Comparison of ENCODE assay signal across 9 cellular contexts in the genomic region with DNA sequence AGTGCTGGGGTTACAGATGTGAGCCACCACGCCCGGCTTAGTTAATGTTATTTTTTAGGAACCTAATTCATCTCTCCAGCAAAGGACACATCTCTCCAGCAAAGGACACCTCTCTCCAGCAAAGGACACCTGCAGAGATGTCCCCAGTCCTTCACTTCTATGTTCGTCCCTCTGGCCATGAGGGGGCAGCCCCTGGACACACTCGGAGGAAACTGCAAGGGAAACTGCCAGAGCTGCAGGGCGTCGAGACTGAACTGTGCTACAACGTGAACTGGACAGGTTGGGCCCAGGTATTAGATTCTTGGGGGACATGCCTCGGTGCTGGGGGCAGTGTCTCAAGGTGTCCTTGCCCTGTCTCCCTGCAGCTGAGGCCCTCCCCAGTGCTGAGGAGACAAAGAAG. TPM values are rescaled to one million over a fixed set of nuclear protein-coding genes. Genes with fewer than 3 reads are reported as not detected.
DNase-seq lines count a peak whose midpoint lies in the region; ATAC-seq, FAIRE-seq and TF ChIP-seq lines count a peak whose summit lies in the region.
"Had no signal": no experiment of that assay in that cellular context is flagged by ENCODE, and none has a peak within 500 bp of the region (broad histone marks: within the 10 kb centered on the region; RNA-seq: fewer than 3 reads in every experiment).

No MANE protein-coding gene starts in this region.

- H3K27me3 ChIP-seq in GM23338 (ENCODE audit: insufficient read depth) (no peaks in the 10 kb centered on the region), GM12878 (replicated peaks in 1 of 2; ENCODE audit: control insufficient read depth in 2 of 2, insufficient read depth in 2 of 2, low read length in 1 of 2) (no peaks in the 10 kb centered on the region), Karpas-422 (ENCODE audit: low read length) (no peaks in the 10 kb centered on the region)

- H3K4me3 ChIP-seq in GM23338 = no peak overlapping the region
- no peak overlapping the region for H3K4me3 ChIP-seq in GM12878
- H3K4me3 ChIP-seq in Karpas-422 (ENCODE audit: low read length) = no peak overlapping the region

- H3K9me2 ChIP-seq in GM23338 (ENCODE audit: insufficient read depth) = no peaks in the 10 kb centered on the region
- no peaks in the 10 kb centered on the region for H3K9me2 ChIP-seq in Karpas-422 (replicated peaks; ENCODE audit: insufficient read depth, low read length)

- no peak for FAIRE-seq in GM12878 (lab: Jason Lieb, UNC)
- FAIRE-seq: astrocyte, islet of Langerhans had no signal

- whole genome bisulfite sequencing in GM12878 (ENCODE audit: insufficient coverage, insufficient replicate concordance, low lambda C conversion rate, missing lambda C conversion rate) = 64% methylated on average over 8 of the region's 8 CpGs

- H3K27ac Mint-ChIP-seq in GM23338 (no peak overlapping the region), nephron (no peak overlapping the region)
- H3K27ac Mint-ChIP-seq: activated CD4-positive, alpha-beta T cell treated with anti-CD3 and anti-CD28 coated beads, Interleukin-2, amount 10 ng/mL, durations not matched to agents 24 days and 14 days had no signal

- 0 out of 2 replicates have a peak, but pooled peaks have one; percentile 13 for TF ChIP-seq RAD21 in GM12878 (IDR thresholded peaks at IDR 0.05; ENCODE audit: insufficient read depth, low read depth, low read length)

- H3K9me3 Mint-ChIP-seq in GM23338 = 0 out of 3 replicates have a peak, but pooled peaks cover under 1% of the 10 kb centered on the region
- H3K9me3 Mint-ChIP-seq in nephron = no peaks in the 10 kb centered on the region
- H3K9me3 Mint-ChIP-seq: activated CD4-positive, alpha-beta T cell treated with anti-CD3 and anti-CD28 coated beads, Interleukin-2, amount 10 ng/mL, durations not matched to agents 24 days and 14 days had no signal

- peaks cover 46% of the 10 kb centered on the region for H3K79me2 ChIP-seq in GM23338 (replicated peaks; ENCODE audit: insufficient read depth)
- H3K79me2 ChIP-seq in GM12878 (ENCODE audit: control insufficient read depth, insufficient read depth, low read length) = peaks cover 31% of the 10 kb centered on the region
- peaks cover 40% of the 10 kb centered on the region for H3K79me2 ChIP-seq in Karpas-422 (ENCODE audit: low read length)

- H4K20me1 ChIP-seq in GM23338 (replicated peaks; ENCODE audit: insufficient read depth) (peaks cover 26% of the 10 kb centered on the region), GM12878 (ENCODE audit: control insufficient read depth, insufficient read depth) (no peaks in the 10 kb centered on the region), Karpas-422 (ENCODE audit: insufficient read depth, low read depth, low read length) (no peaks in the 10 kb centered on the region)

- CTCF ChIA-PET in GM12878 (lab: Yijun Ruan, JAX) = interaction anchor here (1.0 kb wide), 1 partner anchor 31 kb away, joined by 3 read pairs; no protein-coding TSS in a partner anchor

- SMC1A ChIA-PET in GM12878 (lab: Charles Lee; ENCODE audit: uncharacterized antibody, unreplicated experiment) = no interaction called here

- H3K36me3 Mint-ChIP-seq in GM23338 (ENCODE audit: low read depth) (peaks cover 57% of the 10 kb centered on the region), nephron (ENCODE audit: low read depth) (peaks cover 31% of the 10 kb centered on the region)

- POLR2A ChIA-PET in GM12878 (lab: Charles Lee) = interaction anchor here (0.5 to 0.6 kb wide), 2 partner anchors 77 to 135 kb away, joined by 3 read pairs; no protein-coding TSS in a partner anchor

- H3K27me3 Mint-ChIP-seq in GM23338 (ENCODE audit: insufficient read depth, low read depth, poor library complexity) (peaks cover 11% of the 10 kb centered on the region), nephron (ENCODE audit: low read depth) (no peaks in the 10 kb centered on the region)
- H3K27me3 Mint-ChIP-seq: activated CD4-positive, alpha-beta T cell treated with anti-CD3 and anti-CD28 coated beads, Interleukin-2, amount 10 ng/mL, durations not matched to agents 24 days and 14 days had no signal

- no peak overlapping the region for H3K4me3 Mint-ChIP-seq in GM23338
- H3K4me3 Mint-ChIP-seq in nephron = no peak overlapping the region
- H3K4me3 Mint-ChIP-seq: activated CD4-positive, alpha-beta T cell treated with anti-CD3 and anti-CD28 coated beads, Interleukin-2, amount 10 ng/mL, durations not matched to agents 24 days and 14 days had no signal

- TF ChIP-seq CTCF in GM23338 (conservative IDR thresholded peaks at IDR 0.05; ENCODE audit: low read depth in 2 of 2) (peak; percentile 23 to 37; a peak in 3 of 4 replicates), GM12878 (IDR thresholded peaks at IDR 0.05 in 2 of 3, conservative IDR thresholded peaks at IDR 0.05 in 1 of 3; ENCODE audit: control insufficient read depth in 2 of 3, extremely low read depth in 1 of 3, insufficient read depth in 1 of 3, low read depth in 3 of 3, low read length in 3 of 3) (peak in 2 of 3 experiments; percentile 2 to 15; a peak in 1 of 6 replicates), nephron (IDR thresholded peaks at IDR 0.05; ENCODE audit: unreplicated experiment in 3 of 3) (peak in 2 of 3 experiments; percentile 8)

- H3K27ac ChIP-seq in GM23338 (ENCODE audit: low read depth) (no peak overlapping the region), GM12878 (ENCODE audit: control insufficient read depth, insufficient read depth) (no peak overlapping the region), Karpas-422 (ENCODE audit: low read length) (no peak overlapping the region)

- TF ChIP-seq EP300 in GM12878 (IDR thresholded peaks at IDR 0.05; ENCODE audit: borderline replicate concordance in 1 of 2, control insufficient read depth in 1 of 2, low read depth in 2 of 2, low read length in 2 of 2) = no peak

- H2AFZ ChIP-seq in GM23338 (no peak overlapping the region), GM12878 (ENCODE audit: control insufficient read depth, low read depth, low read length) (no peak overlapping the region), Karpas-422 (ENCODE audit: low read length) (no peak overlapping the region)

- no TSS peak for BruUV-seq in GM12878 (replicated peaks; lab: Mats Ljungman, UMichigan)

- H3K4me1 Mint-ChIP-seq in GM23338 (peaks cover 9% of the 10 kb centered on the region), nephron (peaks cover 16% of the 10 kb centered on the region)

- TF ChIP-seq POLR2A in GM12878 (IDR thresholded peaks at IDR 0.05; ENCODE audit: low read depth, low read length) = no peak

- in situ Hi-C loops in GM12878 (cut with MboI) = no loop called here

- H3K9ac ChIP-seq in GM12878 (ENCODE audit: control insufficient read depth, insufficient read depth, low read length) (no peak overlapping the region), Karpas-422 (ENCODE audit: low read length) (no peak overlapping the region)

- H3K36me3 ChIP-seq in GM23338 (ENCODE audit: insufficient read depth) (peaks cover 43% of the 10 kb centered on the region), GM12878 (ENCODE audit: control insufficient read depth in 2 of 2, insufficient read depth in 2 of 2, low read length in 1 of 2) (peaks cover 19 to 23% of the 10 kb centered on the region in 2 experiments), Karpas-422 (ENCODE audit: insufficient read depth, low read length) (peaks cover 41% of the 10 kb centered on the region)

- DNase-seq in GM23338 (ENCODE audit: low spot score) (no peak), GM12878 (ENCODE audit: low read depth, low spot score) (no peak), Karpas-422 (no peak), sciatic nerve (ENCODE audit: low spot score) (no peak)
- DNase-seq: activated CD4-positive, alpha-beta T cell treated with anti-CD3 and anti-CD28 coated beads, Interleukin-2, amount 10 ng/mL, durations not matched to agents 24 days and 14 days had no signal

- intact Hi-C loops in GM12878 (cut with micrococcal nuclease; ENCODE audit: unreplicated experiment) (no loop called here), sciatic nerve (cut with DNase I) (no loop called here)

- no peak for ATAC-seq in GM23338
- no peak for ATAC-seq in GM12878
- ATAC-seq in sciatic nerve = no peak
- ATAC-seq in GM21360 (IDR thresholded peaks at IDR 0.05; ENCODE audit: unreplicated experiment) = no peak

- RAD21 ChIA-PET in GM12878 (lab: Charles Lee; ENCODE audit: unreplicated experiment) = no interaction called here

- H3K4me2 ChIP-seq in GM23338 (no peak overlapping the region), GM12878 (ENCODE audit: control insufficient read depth, insufficient read depth) (no peak overlapping the region), Karpas-422 (ENCODE audit: low read depth, low read length, poor library complexity, severe bottlenecking) (no peak overlapping the region)

- H3F3A ChIP-seq in GM23338 (replicated peaks; ENCODE audit: low read depth) = no peaks in the 10 kb centered on the region; the same call in 1 of the 2 replicates

- H3K4me1 ChIP-seq in GM23338 (ENCODE audit: insufficient read depth) = peaks cover 10% of the 10 kb centered on the region; the same call in 1 of the 2 replicates
- H3K4me1 ChIP-seq in GM12878 (ENCODE audit: control insufficient read depth, insufficient read depth, low read length) = no peaks in the 10 kb centered on the region; the same call in 1 of the 2 replicates
- H3K4me1 ChIP-seq in Karpas-422 (ENCODE audit: low read length) = peaks cover 11% of the 10 kb centered on the region

- no peaks in the 10 kb centered on the region for H3K9me3 ChIP-seq in GM12878 (replicated peaks; ENCODE audit: control insufficient read depth, insufficient read depth, low read length)
- no peaks in the 10 kb centered on the region for H3K9me3 ChIP-seq in Karpas-422 (ENCODE audit: low read length)

RNA-seq across cellular contexts. Expression of a gene that starts 4.7 kb away (rescaled TPM):
- 140 and 168 TPM in 2 replicates for total RNA-seq in GM23338 (2014; rRNA removed; shearing (Covaris generic))
- polyA plus RNA-seq in GM23338 (2016; fragmentation: Nextera tagmentation; extraction: Ambion mirVana) (96.1 and 106 TPM in 2 replicates), GM12878 (2011; rRNA removed) (18.8 and 42.4 TPM in 2 replicates), GM12878 (2014; fragmentation: Illumina TruSeq; extraction: Trizol) (31.3 and 36.4 TPM in 2 replicates), GM12878 (2014; fragmentation: Nextera tagmentation; extraction: Ambion mirVana) (10 to 100 TPM; 13.9 to 16.1 TPM), GM12878 (2014; rRNA removed) (51.9 and 63.8 TPM in 2 replicates), GM12878 (2016; fragmentation: Nextera tagmentation; extraction: Ambion mirVana) (10 to 100 TPM; 72.1 to 77.0 TPM)
- 63.4 and 75.4 TPM in 2 replicates for total RNA-seq in GM12878 (2013; cell fraction: nucleolus; rRNA removed)
- total RNA-seq in GM12878 (2014; rRNA removed) (65.5 and 73.4 TPM in 2 replicates), GM12878 (2014; rRNA removed; fragmentation: Illumina TruSeq; extraction: Trizol) (25.8 and 30.3 TPM in 2 replicates), GM12878 (2021) (113 and 122 TPM in 2 replicates), sciatic nerve (27.5 TPM)
- polyA plus RNA-seq in GM12878 (2011; ENCODE audit: low read depth) = 23.9 TPM
- polyA plus RNA-seq in GM12878 (2011; cell fraction: cytosol; rRNA removed) = 34.4 and 37.7 TPM in 2 replicates
- 85.3 and 143 TPM in 2 replicates for polyA plus RNA-seq in GM12878 (2011; cell fraction: nucleus; rRNA removed)
- 24.8 and 37.2 TPM in 2 replicates for polyA plus RNA-seq in GM12878 (2012)
- 56.5 and 90.4 TPM in 2 replicates for polyA minus RNA-seq in GM12878 (2011; rRNA and poly(A)+ RNA removed)
- polyA minus RNA-seq in GM12878 (2011; cell fraction: cytosol; rRNA and poly(A)+ RNA removed) = 34.6 and 38.9 TPM in 2 replicates
- 38.6 and 68.2 TPM in 2 replicates for polyA minus RNA-seq in GM12878 (2011; cell fraction: nucleus; rRNA and poly(A)+ RNA removed)
- total RNA-seq in Karpas-422 (2014; rRNA removed; shearing (Covaris generic); ENCODE audit: low replicate concordance) = 39.9 and 129 TPM in 2 replicates

RNA-seq across cellular contexts. Expression of a gene that starts 5.9 kb away (rescaled TPM):
- 13.4 and 14.8 TPM in 2 replicates for total RNA-seq in GM23338 (2014; rRNA removed; shearing (Covaris generic))
- polyA plus RNA-seq in GM23338 (2016; fragmentation: Nextera tagmentation; extraction: Ambion mirVana) (9.1 and 10.7 TPM in 2 replicates), GM12878 (2011; rRNA removed) (16.9 and 26.5 TPM in 2 replicates), GM12878 (2014; fragmentation: Illumina TruSeq; extraction: Trizol) (25.5 and 26.4 TPM in 2 replicates), GM12878 (2014; fragmentation: Nextera tagmentation; extraction: Ambion mirVana) (1 to 10 TPM; 6.6 to 7.0 TPM), GM12878 (2014; rRNA removed) (23.5 and 30.2 TPM in 2 replicates), GM12878 (2016; fragmentation: Nextera tagmentation; extraction: Ambion mirVana) (10 to 100 TPM; 27.5 to 28.5 TPM)
- total RNA-seq in GM12878 (2013; cell fraction: nucleolus; rRNA removed) = 125 and 136 TPM in 2 replicates
- total RNA-seq in GM12878 (2014; rRNA removed) (13.9 and 14.6 TPM in 2 replicates), GM12878 (2014; rRNA removed; fragmentation: Illumina TruSeq; extraction: Trizol) (9.9 and 12.3 TPM in 2 replicates), GM12878 (2021) (40.7 and 45.7 TPM in 2 replicates), sciatic nerve (54.5 TPM)
- polyA plus RNA-seq in GM12878 (2011; ENCODE audit: low read depth) = 16.0 TPM
- 23.3 and 39.5 TPM in 2 replicates for polyA plus RNA-seq in GM12878 (2011; cell fraction: cytosol; rRNA removed)
- 259 and 294 TPM in 2 replicates for polyA plus RNA-seq in GM12878 (2011; cell fraction: nucleus; rRNA removed)
- 34.3 and 34.5 TPM in 2 replicates for polyA plus RNA-seq in GM12878 (2012)
- polyA minus RNA-seq in GM12878 (2011; rRNA and poly(A)+ RNA removed) = 44.8 and 48.2 TPM in 2 replicates
- 7.7 and 12.4 TPM in 2 replicates for polyA minus RNA-seq in GM12878 (2011; cell fraction: cytosol; rRNA and poly(A)+ RNA removed)
- polyA minus RNA-seq in GM12878 (2011; cell fraction: nucleus; rRNA and poly(A)+ RNA removed) = 110 and 134 TPM in 2 replicates
- total RNA-seq in Karpas-422 (2014; rRNA removed; shearing (Covaris generic); ENCODE audit: low replicate concordance) = 16.4 and 19.7 TPM in 2 replicates

RNA-seq across cellular contexts. Expression of a gene that starts 34.7 kb away (rescaled TPM):
- 11.2 and 15.8 TPM in 2 replicates for total RNA-seq in GM23338 (2014; rRNA removed; shearing (Covaris generic))
- 52.4 and 53.7 TPM in 2 replicates for polyA plus RNA-seq in GM23338 (2016; fragmentation: Nextera tagmentation; extraction: Ambion mirVana)
- 3.2 and 3.6 TPM in 2 replicates for total RNA-seq in GM12878 (2013; cell fraction: nucleolus; rRNA removed)
- total RNA-seq in GM12878 (2014; rRNA removed) = 48.8 and 52.3 TPM in 2 replicates
- total RNA-seq in GM12878 (2014; rRNA removed; fragmentation: Illumina TruSeq; extraction: Trizol) = 26.9 and 30.1 TPM in 2 replicates
- total RNA-seq in GM12878 (2021) = 41.9 and 48.9 TPM in 2 replicates
- 24.4 TPM for polyA plus RNA-seq in GM12878 (2011; ENCODE audit: low read depth)
- polyA plus RNA-seq in GM12878 (2011; rRNA removed) = 37.0 and 63.3 TPM in 2 replicates
- 88.3 and 119 TPM in 2 replicates for polyA plus RNA-seq in GM12878 (2011; cell fraction: cytosol; rRNA removed)
- polyA plus RNA-seq in GM12878 (2011; cell fraction: nucleus; rRNA removed) = 84.7 and 108 TPM in 2 replicates
- 33.7 and 42.9 TPM in 2 replicates for polyA plus RNA-seq in GM12878 (2012)
- polyA plus RNA-seq in GM12878 (2014; fragmentation: Illumina TruSeq; extraction: Trizol) = 31.3 and 47.5 TPM in 2 replicates
- 100 to 1,000 TPM; 123 to 181 TPM for polyA plus RNA-seq in GM12878 (2014; fragmentation: Nextera tagmentation; extraction: Ambion mirVana)
- 59.5 and 67.1 TPM in 2 replicates for polyA plus RNA-seq in GM12878 (2014; rRNA removed)
- 10 to 100 TPM; 87.2 to 91.4 TPM for polyA plus RNA-seq in GM12878 (2016; fragmentation: Nextera tagmentation; extraction: Ambion mirVana)
- polyA minus RNA-seq in GM12878 (2011; rRNA and poly(A)+ RNA removed) = 23.9 and 48.8 TPM in 2 replicates
- polyA minus RNA-seq in GM12878 (2011; cell fraction: cytosol; rRNA and poly(A)+ RNA removed) = 24.4 and 24.7 TPM in 2 replicates
- 10.2 and 14.9 TPM in 2 replicates for polyA minus RNA-seq in GM12878 (2011; cell fraction: nucleus; rRNA and poly(A)+ RNA removed)
- 25.5 and 41.3 TPM in 2 replicates for total RNA-seq in Karpas-422 (2014; rRNA removed; shearing (Covaris generic); ENCODE audit: low replicate concordance)
- 20.9 TPM for total RNA-seq in sciatic nerve

RNA-seq across cellular contexts. Expression of a gene that starts 41.4 kb away (rescaled TPM):
- 2.3 and 4.7 TPM in 2 replicates for total RNA-seq in GM23338 (2014; rRNA removed; shearing (Covaris generic))
- polyA plus RNA-seq in GM23338 (2016; fragmentation: Nextera tagmentation; extraction: Ambion mirVana) (3.2 and 3.6 TPM in 2 replicates), GM12878 (2011; rRNA removed) (0.91 and 2.0 TPM in 2 replicates), GM12878 (2014; fragmentation: Illumina TruSeq; extraction: Trizol) (2.6 and 3.2 TPM in 2 replicates), GM12878 (2014; fragmentation: Nextera tagmentation; extraction: Ambion mirVana) (1 to 10 TPM; 1.2 to 2.3 TPM), GM12878 (2014; rRNA removed) (4.2 and 4.6 TPM in 2 replicates), GM12878 (2016; fragmentation: Nextera tagmentation; extraction: Ambion mirVana) (1 to 10 TPM; 1.8 to 2.2 TPM)
- 5.0 and 6.5 TPM in 2 replicates for total RNA-seq in GM12878 (2013; cell fraction: nucleolus; rRNA removed)
- total RNA-seq in GM12878 (2014; rRNA removed) (1.6 and 1.7 TPM in 2 replicates), GM12878 (2014; rRNA removed; fragmentation: Illumina TruSeq; extraction: Trizol) (1.1 and 1.5 TPM in 2 replicates), GM12878 (2021) (3.4 and 4.7 TPM in 2 replicates), sciatic nerve (6.7 TPM)
- polyA plus RNA-seq in GM12878 (2011; ENCODE audit: low read depth) = 1.7 TPM
- polyA plus RNA-seq in GM12878 (2011; cell fraction: cytosol; rRNA removed) = 2.4 and 2.8 TPM in 2 replicates
- 12.6 and 18.6 TPM in 2 replicates for polyA plus RNA-seq in GM12878 (2011; cell fraction: nucleus; rRNA removed)
- 2.8 and 3.0 TPM in 2 replicates for polyA plus RNA-seq in GM12878 (2012)
- polyA minus RNA-seq in GM12878 (2011; rRNA and poly(A)+ RNA removed) = 2.0 and 2.2 TPM in 2 replicates
- polyA minus RNA-seq in GM12878 (2011; cell fraction: cytosol; rRNA and poly(A)+ RNA removed) = 0.53 and 1.1 TPM in 2 replicates
- 2.8 and 6.6 TPM in 2 replicates for polyA minus RNA-seq in GM12878 (2011; cell fraction: nucleus; rRNA and poly(A)+ RNA removed)
- 4.8 and 7.6 TPM in 2 replicates for total RNA-seq in Karpas-422 (2014; rRNA removed; shearing (Covaris generic); ENCODE audit: low replicate concordance)

RNA-seq across cellular contexts. Expression of a gene that starts 43.4 kb away (rescaled TPM):
- 128 and 135 TPM in 2 replicates for total RNA-seq in GM23338 (2014; rRNA removed; shearing (Covaris generic))
- polyA plus RNA-seq in GM23338 (2016; fragmentation: Nextera tagmentation; extraction: Ambion mirVana) = 202 and 212 TPM in 2 replicates
- 53.6 and 56.5 TPM in 2 replicates for total RNA-seq in GM12878 (2013; cell fraction: nucleolus; rRNA removed)
- total RNA-seq in GM12878 (2014; rRNA removed) = 125 and 134 TPM in 2 replicates
- total RNA-seq in GM12878 (2014; rRNA removed; fragmentation: Illumina TruSeq; extraction: Trizol) = 101 and 109 TPM in 2 replicates
- 140 and 141 TPM in 2 replicates for total RNA-seq in GM12878 (2021)
- polyA plus RNA-seq in GM12878 (2011; ENCODE audit: low read depth) = 54.5 TPM
- polyA plus RNA-seq in GM12878 (2011; rRNA removed) = 24.7 and 52.7 TPM in 2 replicates
- 78.6 and 120 TPM in 2 replicates for polyA plus RNA-seq in GM12878 (2011; cell fraction: cytosol; rRNA removed)
- polyA plus RNA-seq in GM12878 (2011; cell fraction: nucleus; rRNA removed) = 223 and 238 TPM in 2 replicates
- polyA plus RNA-seq in GM12878 (2012) = 66.2 and 89.3 TPM in 2 replicates
- 89.9 and 149 TPM in 2 replicates for polyA plus RNA-seq in GM12878 (2014; fragmentation: Illumina TruSeq; extraction: Trizol)
- 100 to 1,000 TPM; 107 to 121 TPM for polyA plus RNA-seq in GM12878 (2014; fragmentation: Nextera tagmentation; extraction: Ambion mirVana)
- polyA plus RNA-seq in GM12878 (2014; rRNA removed) = 81.5 and 106 TPM in 2 replicates
- 100 to 1,000 TPM; 187 to 209 TPM for polyA plus RNA-seq in GM12878 (2016; fragmentation: Nextera tagmentation; extraction: Ambion mirVana)
- 42.4 and 65.7 TPM in 2 replicates for polyA minus RNA-seq in GM12878 (2011; rRNA and poly(A)+ RNA removed)
- 20.8 and 32.3 TPM in 2 replicates for polyA minus RNA-seq in GM12878 (2011; cell fraction: cytosol; rRNA and poly(A)+ RNA removed)
- 70.2 and 122 TPM in 2 replicates for polyA minus RNA-seq in GM12878 (2011; cell fraction: nucleus; rRNA and poly(A)+ RNA removed)
- total RNA-seq in Karpas-422 (2014; rRNA removed; shearing (Covaris generic); ENCODE audit: low replicate concordance) = 71.0 and 82.4 TPM in 2 replicates
- total RNA-seq in sciatic nerve = 48.5 TPM
